ENCODE assay signal across 8 cellular contexts in genomic region chr13:51797664-51798488, GRCh38. TPM values are rescaled to one million over a fixed set of nuclear protein-coding genes. Genes with fewer than 3 reads are reported as not detected.
DNase-seq lines count a peak whose midpoint lies in the region; ATAC-seq and TF ChIP-seq lines count a peak whose summit lies in the region.

No MANE protein-coding gene starts in this region.

- peaks cover 5% of the 10 kb centered on the region for H3K36me3 Mint-ChIP-seq in neural progenitor cell

- no peak overlapping the region for H3K4me2 ChIP-seq in neural progenitor cell

- DNase-seq in 8988T (peak; percentile 46), GM12864 (ENCODE audit: low read depth) (no peak), NCI-H2227 (lab: John Stamatoyannopoulos, UW; ENCODE audit: unreplicated experiment) (peak; percentile 74), epithelial cell of prostate (ENCODE audit: low read depth, low spot score) (peak; percentile 48), neural progenitor cell (ENCODE audit: low spot score) (peak; percentile 64)
- DNase-seq in activated CD4-positive, alpha-beta T cell treated with anti-CD3 and anti-CD28 coated beads, Interleukin-2, amount 50 U/mL, for 4 hours, result peak; percentile 60 to 62

- H3K27me3 ChIP-seq in neural progenitor cell, result no peaks in the 10 kb centered on the region

- TF ChIP-seq CTCF in GM12864 (IDR thresholded peaks at IDR 0.05; ENCODE audit: low read depth, low read length, missing control alignments) (peak; percentile 66), neural progenitor cell (IDR thresholded peaks at IDR 0.05) (peak; percentile 56)

- H2AFZ ChIP-seq in neural progenitor cell (replicated peaks), result no peak overlapping the region

- H3K9ac ChIP-seq in neural progenitor cell, result no peak overlapping the region

- H3K4me3 ChIP-seq in GM12864 (ENCODE audit: low read depth, low read length) (no peak overlapping the region), neural progenitor cell (no peak overlapping the region)

- H3K36me3 ChIP-seq in neural progenitor cell, result no peaks in the 10 kb centered on the region

- H3K4me1 ChIP-seq in neural progenitor cell, result peaks cover 46% of the 10 kb centered on the region

- no peaks in the 10 kb centered on the region for H3K9me3 ChIP-seq in neural progenitor cell (ENCODE audit: low read depth)

- ATAC-seq in HG03280 (IDR thresholded peaks at IDR 0.05; ENCODE audit: unreplicated experiment), result peak; percentile 49
- ATAC-seq in HG03196 (IDR thresholded peaks at IDR 0.05; ENCODE audit: unreplicated experiment), result no peak

- H4K20me1 ChIP-seq in neural progenitor cell (ENCODE audit: low read depth), result peaks cover 7% of the 10 kb centered on the region

- no peak overlapping the region for H3K4me3 Mint-ChIP-seq in neural progenitor cell

- H3K27ac ChIP-seq in epithelial cell of prostate (no peak overlapping the region), neural progenitor cell (no peak overlapping the region)

- no peaks in the 10 kb centered on the region for H3K27me3 Mint-ChIP-seq in neural progenitor cell (ENCODE audit: insufficient read depth, low read depth)

- H3K27ac Mint-ChIP-seq in neural progenitor cell, result no peak overlapping the region

- no peaks in the 10 kb centered on the region for H3K79me2 ChIP-seq in neural progenitor cell (ENCODE audit: low read depth)

- H3K9me3 Mint-ChIP-seq in neural progenitor cell, result no peaks in the 10 kb centered on the region

- peaks cover 60% of the 10 kb centered on the region for H3K4me1 Mint-ChIP-seq in neural progenitor cell

- H3F3A ChIP-seq in neural progenitor cell (ENCODE audit: low read depth), result peaks cover 24% of the 10 kb centered on the region

RNA-seq across cellular contexts. Expression of gene DHRS12, which starts 6.1 kb away (rescaled TPM):
- total RNA-seq in neural progenitor cell (ENCODE audit: low replicate concordance), result 5.2 and 7.6 TPM in 2 replicates

RNA-seq across cellular contexts. Expression of gene TMEM272, which starts 47.1 kb away (rescaled TPM):
- 0.15 TPM in 1 of 2 replicates, not detected in the other for total RNA-seq in neural progenitor cell (ENCODE audit: low replicate concordance)
